1 cellular context compared by ENCODE assay signal in genomic region chr5:169719360-169720314, GRCh38.
TF ChIP-seq lines count a peak whose summit lies in the region.

No MANE protein-coding gene starts in this region.

TF ChIP-seq in GM12878, 131 proteins besides CTCF, POLR2A, EP300 and RAD21 (continued from another document and continues in another):
- TF ChIP-seq, protein P1, sequence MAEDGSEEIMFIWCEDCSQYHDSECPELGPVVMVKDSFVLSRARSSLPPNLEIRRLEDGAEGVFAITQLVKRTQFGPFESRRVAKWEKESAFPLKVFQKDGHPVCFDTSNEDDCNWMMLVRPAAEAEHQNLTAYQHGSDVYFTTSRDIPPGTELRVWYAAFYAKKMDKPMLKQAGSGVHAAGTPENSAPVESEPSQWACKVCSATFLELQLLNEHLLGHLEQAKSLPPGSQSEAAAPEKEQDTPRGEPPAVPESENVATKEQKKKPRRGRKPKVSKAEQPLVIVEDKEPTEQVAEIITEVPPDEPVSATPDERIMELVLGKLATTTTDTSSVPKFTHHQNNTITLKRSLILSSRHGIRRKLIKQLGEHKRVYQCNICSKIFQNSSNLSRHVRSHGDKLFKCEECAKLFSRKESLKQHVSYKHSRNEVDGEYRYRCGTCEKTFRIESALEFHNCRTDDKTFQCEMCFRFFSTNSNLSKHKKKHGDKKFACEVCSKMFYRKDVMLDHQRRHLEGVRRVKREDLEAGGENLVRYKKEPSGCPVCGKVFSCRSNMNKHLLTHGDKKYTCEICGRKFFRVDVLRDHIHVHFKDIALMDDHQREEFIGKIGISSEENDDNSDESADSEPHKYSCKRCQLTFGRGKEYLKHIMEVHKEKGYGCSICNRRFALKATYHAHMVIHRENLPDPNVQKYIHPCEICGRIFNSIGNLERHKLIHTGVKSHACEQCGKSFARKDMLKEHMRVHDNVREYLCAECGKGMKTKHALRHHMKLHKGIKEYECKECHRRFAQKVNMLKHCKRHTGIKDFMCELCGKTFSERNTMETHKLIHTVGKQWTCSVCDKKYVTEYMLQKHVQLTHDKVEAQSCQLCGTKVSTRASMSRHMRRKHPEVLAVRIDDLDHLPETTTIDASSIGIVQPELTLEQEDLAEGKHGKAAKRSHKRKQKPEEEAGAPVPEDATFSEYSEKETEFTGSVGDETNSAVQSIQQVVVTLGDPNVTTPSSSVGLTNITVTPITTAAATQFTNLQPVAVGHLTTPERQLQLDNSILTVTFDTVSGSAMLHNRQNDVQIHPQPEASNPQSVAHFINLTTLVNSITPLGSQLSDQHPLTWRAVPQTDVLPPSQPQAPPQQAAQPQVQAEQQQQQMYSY (CRISPR knock-in tag; IDR thresholded peaks at IDR 0.05): no peak
- TF ChIP-seq NBN (IDR thresholded peaks at IDR 0.05) (no peak), TARDBP (IDR thresholded peaks at IDR 0.05; ENCODE audit: borderline replicate concordance) (no peak), JUND (IDR thresholded peaks at IDR 0.05; ENCODE audit: low read depth, low read length) (peak; percentile 34; the same call in 1 of the 2 replicates), EED (IDR thresholded peaks at IDR 0.05; ENCODE audit: low read depth) (peak; percentile 76), ESRRA (IDR thresholded peaks at IDR 0.05; ENCODE audit: low read length) (no peak), CREB1 (IDR thresholded peaks at IDR 0.05; ENCODE audit: low read depth) (no peak; the same call in 1 of the 2 replicates), SKIL (IDR thresholded peaks at IDR 0.05; ENCODE audit: low read depth, poor library complexity, severe bottlenecking) (peak; percentile 78), SIN3A (IDR thresholded peaks at IDR 0.05; ENCODE audit: low read depth, low read length) (no peak), CBX5 (IDR thresholded peaks at IDR 0.05; ENCODE audit: low read depth) (0 out of 2 replicates have a peak, but pooled peaks have one; percentile 13), E2F4 (IDR thresholded peaks at IDR 0.05; ENCODE audit: low read depth, low read length) (no peak), DPF2 (IDR thresholded peaks at IDR 0.05) (peak; percentile 67), MTA3 (IDR thresholded peaks at IDR 0.05; ENCODE audit: borderline replicate concordance, low read length) (0 out of 2 replicates have a peak, but pooled peaks have one; percentile 37), RCOR1 (conservative IDR thresholded peaks at IDR 0.05; ENCODE audit: low read depth, low read length) (no peak), STAT1 (conservative IDR thresholded peaks at IDR 0.05) (no peak), BACH1 (IDR thresholded peaks at IDR 0.05; ENCODE audit: borderline replicate concordance) (peak; percentile 41; the same call in 1 of the 2 replicates), SMAD5 (IDR thresholded peaks at IDR 0.05; ENCODE audit: low read depth) (no peak), ZBED1 (IDR thresholded peaks at IDR 0.05; ENCODE audit: borderline replicate concordance) (no peak), TCF7 (IDR thresholded peaks at IDR 0.05; ENCODE audit: borderline replicate concordance) (no peak), SMAD1 (IDR thresholded peaks at IDR 0.05; ENCODE audit: low read depth, partially characterized antibody) (peak; percentile 50), IRF4 (IDR thresholded peaks at IDR 0.05; ENCODE audit: low read depth, low read length) (peak; percentile 56; the same call in 1 of the 2 replicates), BHLHE40 (IDR thresholded peaks at IDR 0.05; ENCODE audit: borderline replicate concordance in 1 of 2, low read depth in 2 of 2, low read length in 1 of 2) (0 out of 4 replicates have a peak, but pooled peaks of 1 of the 2 experiments have one; percentile 6), SREBF2 (IDR thresholded peaks at IDR 0.05; ENCODE audit: low read length) (no peak), IKZF2 (IDR thresholded peaks at IDR 0.05) (peak; percentile 75 to 86), RUNX3 (IDR thresholded peaks at IDR 0.05; ENCODE audit: low read length) (peak; percentile 30; the same call in 1 of the 2 replicates), TCF3 (IDR thresholded peaks at IDR 0.05; ENCODE audit: borderline replicate concordance, insufficient read depth, low read depth, low read length) (0 out of 2 replicates have a peak, but pooled peaks have one; percentile 30), EZH2 (IDR thresholded peaks at IDR 0.05; ENCODE audit: borderline replicate concordance, control insufficient read depth, low read depth, low read length) (no peak), SUPT20H (IDR thresholded peaks at IDR 0.05; ENCODE audit: borderline replicate concordance, control insufficient read depth, low read depth, low read length) (no peak), SPI1 (IDR thresholded peaks at IDR 0.05; ENCODE audit: borderline replicate concordance, insufficient read depth, low read depth, low read length) (peak; percentile 61; the same call in 1 of the 2 replicates), RELB (IDR thresholded peaks at IDR 0.05; ENCODE audit: low read depth) (peak; percentile 53; the same call in 1 of the 2 replicates), HDAC2 (IDR thresholded peaks at IDR 0.05) (no peak), ETV6 (conservative IDR thresholded peaks at IDR 0.05 in 1 of 2, IDR thresholded peaks at IDR 0.05 in 1 of 2; ENCODE audit: borderline replicate concordance in 1 of 2, low read depth in 1 of 2) (peak in 1 of 2 experiments; percentile 30; a peak in 1 of 4 replicates), WRNIP1 (IDR thresholded peaks at IDR 0.05; ENCODE audit: borderline replicate concordance, low read depth, low read length) (no peak), HDAC6 (IDR thresholded peaks at IDR 0.05; ENCODE audit: unreplicated experiment) (no peak), JUNB (IDR thresholded peaks at IDR 0.05) (peak; percentile 81), PML (IDR thresholded peaks at IDR 0.05; ENCODE audit: low read length) (no peak), NFIC (IDR thresholded peaks at IDR 0.05; ENCODE audit: low read depth, low read length) (peak; percentile 74), ZZZ3 (IDR thresholded peaks at IDR 0.05; ENCODE audit: control insufficient read depth, insufficient read length, low read depth) (no peak)
- TF ChIP-seq, protein P2, sequence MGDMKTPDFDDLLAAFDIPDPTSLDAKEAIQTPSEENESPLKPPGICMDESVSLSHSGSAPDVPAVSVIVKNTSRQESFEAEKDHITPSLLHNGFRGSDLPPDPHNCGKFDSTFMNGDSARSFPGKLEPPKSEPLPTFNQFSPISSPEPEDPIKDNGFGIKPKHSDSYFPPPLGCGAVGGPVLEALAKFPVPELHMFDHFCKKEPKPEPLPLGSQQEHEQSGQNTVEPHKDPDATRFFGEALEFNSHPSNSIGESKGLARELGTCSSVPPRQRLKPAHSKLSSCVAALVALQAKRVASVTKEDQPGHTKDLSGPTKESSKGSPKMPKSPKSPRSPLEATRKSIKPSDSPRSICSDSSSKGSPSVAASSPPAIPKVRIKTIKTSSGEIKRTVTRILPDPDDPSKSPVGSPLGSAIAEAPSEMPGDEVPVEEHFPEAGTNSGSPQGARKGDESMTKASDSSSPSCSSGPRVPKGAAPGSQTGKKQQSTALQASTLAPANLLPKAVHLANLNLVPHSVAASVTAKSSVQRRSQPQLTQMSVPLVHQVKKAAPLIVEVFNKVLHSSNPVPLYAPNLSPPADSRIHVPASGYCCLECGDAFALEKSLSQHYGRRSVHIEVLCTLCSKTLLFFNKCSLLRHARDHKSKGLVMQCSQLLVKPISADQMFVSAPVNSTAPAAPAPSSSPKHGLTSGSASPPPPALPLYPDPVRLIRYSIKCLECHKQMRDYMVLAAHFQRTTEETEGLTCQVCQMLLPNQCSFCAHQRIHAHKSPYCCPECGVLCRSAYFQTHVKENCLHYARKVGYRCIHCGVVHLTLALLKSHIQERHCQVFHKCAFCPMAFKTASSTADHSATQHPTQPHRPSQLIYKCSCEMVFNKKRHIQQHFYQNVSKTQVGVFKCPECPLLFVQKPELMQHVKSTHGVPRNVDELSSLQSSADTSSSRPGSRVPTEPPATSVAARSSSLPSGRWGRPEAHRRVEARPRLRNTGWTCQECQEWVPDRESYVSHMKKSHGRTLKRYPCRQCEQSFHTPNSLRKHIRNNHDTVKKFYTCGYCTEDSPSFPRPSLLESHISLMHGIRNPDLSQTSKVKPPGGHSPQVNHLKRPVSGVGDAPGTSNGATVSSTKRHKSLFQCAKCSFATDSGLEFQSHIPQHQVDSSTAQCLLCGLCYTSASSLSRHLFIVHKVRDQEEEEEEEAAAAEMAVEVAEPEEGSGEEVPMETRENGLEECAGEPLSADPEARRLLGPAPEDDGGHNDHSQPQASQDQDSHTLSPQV (IDR thresholded peaks at IDR 0.05): 0 out of 2 replicates have a peak, but pooled peaks have one; percentile 8
- TF ChIP-seq, protein P3, sequence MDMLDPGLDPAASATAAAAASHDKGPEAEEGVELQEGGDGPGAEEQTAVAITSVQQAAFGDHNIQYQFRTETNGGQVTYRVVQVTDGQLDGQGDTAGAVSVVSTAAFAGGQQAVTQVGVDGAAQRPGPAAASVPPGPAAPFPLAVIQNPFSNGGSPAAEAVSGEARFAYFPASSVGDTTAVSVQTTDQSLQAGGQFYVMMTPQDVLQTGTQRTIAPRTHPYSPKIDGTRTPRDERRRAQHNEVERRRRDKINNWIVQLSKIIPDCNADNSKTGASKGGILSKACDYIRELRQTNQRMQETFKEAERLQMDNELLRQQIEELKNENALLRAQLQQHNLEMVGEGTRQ (IDR thresholded peaks at IDR 0.05; ENCODE audit: borderline replicate concordance, low read depth, low read length): no peak
- TF ChIP-seq, protein P4, sequence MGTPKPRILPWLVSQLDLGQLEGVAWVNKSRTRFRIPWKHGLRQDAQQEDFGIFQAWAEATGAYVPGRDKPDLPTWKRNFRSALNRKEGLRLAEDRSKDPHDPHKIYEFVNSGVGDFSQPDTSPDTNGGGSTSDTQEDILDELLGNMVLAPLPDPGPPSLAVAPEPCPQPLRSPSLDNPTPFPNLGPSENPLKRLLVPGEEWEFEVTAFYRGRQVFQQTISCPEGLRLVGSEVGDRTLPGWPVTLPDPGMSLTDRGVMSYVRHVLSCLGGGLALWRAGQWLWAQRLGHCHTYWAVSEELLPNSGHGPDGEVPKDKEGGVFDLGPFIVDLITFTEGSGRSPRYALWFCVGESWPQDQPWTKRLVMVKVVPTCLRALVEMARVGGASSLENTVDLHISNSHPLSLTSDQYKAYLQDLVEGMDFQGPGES (IDR thresholded peaks at IDR 0.05): no peak
- TF ChIP-seq, protein P5, sequence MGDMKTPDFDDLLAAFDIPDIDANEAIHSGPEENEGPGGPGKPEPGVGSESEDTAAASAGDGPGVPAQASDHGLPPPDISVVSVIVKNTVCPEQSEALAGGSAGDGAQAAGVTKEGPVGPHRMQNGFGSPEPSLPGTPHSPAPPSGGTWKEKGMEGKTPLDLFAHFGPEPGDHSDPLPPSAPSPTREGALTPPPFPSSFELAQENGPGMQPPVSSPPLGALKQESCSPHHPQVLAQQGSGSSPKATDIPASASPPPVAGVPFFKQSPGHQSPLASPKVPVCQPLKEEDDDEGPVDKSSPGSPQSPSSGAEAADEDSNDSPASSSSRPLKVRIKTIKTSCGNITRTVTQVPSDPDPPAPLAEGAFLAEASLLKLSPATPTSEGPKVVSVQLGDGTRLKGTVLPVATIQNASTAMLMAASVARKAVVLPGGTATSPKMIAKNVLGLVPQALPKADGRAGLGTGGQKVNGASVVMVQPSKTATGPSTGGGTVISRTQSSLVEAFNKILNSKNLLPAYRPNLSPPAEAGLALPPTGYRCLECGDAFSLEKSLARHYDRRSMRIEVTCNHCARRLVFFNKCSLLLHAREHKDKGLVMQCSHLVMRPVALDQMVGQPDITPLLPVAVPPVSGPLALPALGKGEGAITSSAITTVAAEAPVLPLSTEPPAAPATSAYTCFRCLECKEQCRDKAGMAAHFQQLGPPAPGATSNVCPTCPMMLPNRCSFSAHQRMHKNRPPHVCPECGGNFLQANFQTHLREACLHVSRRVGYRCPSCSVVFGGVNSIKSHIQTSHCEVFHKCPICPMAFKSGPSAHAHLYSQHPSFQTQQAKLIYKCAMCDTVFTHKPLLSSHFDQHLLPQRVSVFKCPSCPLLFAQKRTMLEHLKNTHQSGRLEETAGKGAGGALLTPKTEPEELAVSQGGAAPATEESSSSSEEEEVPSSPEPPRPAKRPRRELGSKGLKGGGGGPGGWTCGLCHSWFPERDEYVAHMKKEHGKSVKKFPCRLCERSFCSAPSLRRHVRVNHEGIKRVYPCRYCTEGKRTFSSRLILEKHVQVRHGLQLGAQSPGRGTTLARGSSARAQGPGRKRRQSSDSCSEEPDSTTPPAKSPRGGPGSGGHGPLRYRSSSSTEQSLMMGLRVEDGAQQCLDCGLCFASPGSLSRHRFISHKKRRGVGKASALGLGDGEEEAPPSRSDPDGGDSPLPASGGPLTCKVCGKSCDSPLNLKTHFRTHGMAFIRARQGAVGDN (IDR thresholded peaks at IDR 0.05): peak; percentile 89
